26 cellular contexts compared by ENCODE assay signal in the genomic region with DNA sequence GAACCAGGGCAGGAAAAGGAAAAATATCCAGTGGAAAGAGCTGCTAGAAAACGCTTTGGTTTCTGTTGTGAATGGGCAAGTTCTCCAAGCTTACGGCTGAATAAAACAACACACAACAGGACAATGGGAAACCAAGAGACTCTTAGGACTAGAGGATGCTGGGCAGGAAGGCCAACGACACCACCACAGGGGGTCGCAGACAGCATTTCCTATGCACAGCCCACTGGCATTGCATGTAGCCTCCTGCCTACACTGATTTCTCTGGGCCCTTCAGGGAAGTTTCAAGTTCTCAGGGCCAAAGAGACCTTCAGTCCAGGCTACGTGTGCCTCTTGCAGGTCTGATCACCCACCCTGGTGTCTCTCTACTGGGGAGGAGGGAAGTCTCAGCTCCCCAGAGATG.
"Had no signal": no experiment of that assay in that cellular context is flagged by ENCODE, and none has a peak within 500 bp of the region (broad histone marks: within the 10 kb centered on the region; RNA-seq: fewer than 3 reads in every experiment).

No MANE protein-coding gene starts in this region.

- H3K4me3 ChIP-seq: dorsolateral prefrontal cortex, esophagus muscularis mucosa, gastrocnemius medialis, heart right ventricle, left ventricle myocardium inferior, lower lobe of right lung, spleen, testis, tibial nerve, upper lobe of right lung, vagina had no signal

- H3K4me3 Mint-ChIP-seq: memory B cell; naive B cell; nephron progenitor cell; stimulated activated naive B cell treated with anti-CD40 and anti-IgM and Interleukin-4, amounts not matched to agents 10 μg/mL and 1 μg/mL and 100 μg/mL, for 72 hours; stimulated activated naive CD8-positive, alpha-beta T cell treated with anti-CD3 and anti-CD28 coated beads, Interleukin-15, amount 100 ng/mL, for 72 hours had no signal

- H3K27ac Mint-ChIP-seq: memory B cell; naive B cell; nephron progenitor cell; stimulated activated naive B cell treated with anti-CD40 and anti-IgM and Interleukin-4, amounts not matched to agents 10 μg/mL and 1 μg/mL and 100 μg/mL, for 72 hours had no signal

- H3K27me3 ChIP-seq: dorsolateral prefrontal cortex, gastrocnemius medialis, spleen, testis, tibial nerve, upper lobe of right lung, vagina had no signal

- H3K9me3 ChIP-seq: esophagus muscularis mucosa, gastrocnemius medialis, heart right ventricle, left ventricle myocardium inferior, lower lobe of right lung, spleen, testis, upper lobe of right lung, vagina had no signal

- H3K9me3 Mint-ChIP-seq: memory B cell; nephron progenitor cell; stimulated activated naive CD8-positive, alpha-beta T cell treated with anti-CD3 and anti-CD28 coated beads, Interleukin-15, amount 100 ng/mL, for 72 hours had no signal

- H3K36me3 Mint-ChIP-seq: memory B cell; naive B cell; stimulated activated naive B cell treated with anti-CD40 and anti-IgM and Interleukin-4, amounts not matched to agents 10 μg/mL and 1 μg/mL and 100 μg/mL, for 72 hours had no signal

- H3K4me1 ChIP-seq: esophagus muscularis mucosa, gastrocnemius medialis, heart right ventricle, left ventricle myocardium inferior, lower lobe of right lung, spleen, testis, tibial nerve, upper lobe of right lung, vagina had no signal

- H3K27ac ChIP-seq: dorsolateral prefrontal cortex, epithelial cell of prostate, esophagus muscularis mucosa, gastrocnemius medialis, heart right ventricle, left ventricle myocardium inferior, lower lobe of right lung, spleen, testis, tibial nerve, upper lobe of right lung, vagina had no signal

- H3K4me1 Mint-ChIP-seq: memory B cell; naive B cell; stimulated activated naive B cell treated with anti-CD40 and anti-IgM and Interleukin-4, amounts not matched to agents 10 μg/mL and 1 μg/mL and 100 μg/mL, for 72 hours; stimulated activated naive CD8-positive, alpha-beta T cell treated with anti-CD3 and anti-CD28 coated beads, Interleukin-15, amount 100 ng/mL, for 72 hours had no signal

- H3K27me3 Mint-ChIP-seq: stimulated activated naive B cell treated with anti-CD40 and anti-IgM and Interleukin-4, amounts not matched to agents 10 μg/mL and 1 μg/mL and 100 μg/mL, for 72 hours; stimulated activated naive CD8-positive, alpha-beta T cell treated with anti-CD3 and anti-CD28 coated beads, Interleukin-15, amount 100 ng/mL, for 72 hours had no signal

- H3K36me3 ChIP-seq: esophagus muscularis mucosa, gastrocnemius medialis, heart right ventricle, left ventricle myocardium inferior, lower lobe of right lung, spleen, tibial nerve, upper lobe of right lung, vagina had no signal

- DNase-seq: cortex of kidney; dorsolateral prefrontal cortex; effector CD8-positive, alpha-beta T cell; gastrocnemius medialis; heart right ventricle; kidney; left cardiac atrium; left ventricle myocardium inferior; lower lobe of right lung; naive B cell; nephron progenitor cell; posterior cingulate gyrus; spleen; stimulated activated CD4-positive, alpha-beta T cell treated with anti-CD3 and anti-CD28 coated beads, Interleukin-15, amount 100 ng/mL, for 24 hours; stimulated activated CD4-positive, alpha-beta T cell treated with anti-CD3 and anti-CD28 coated beads, Interleukin-1b, Interleukin-23, amount 100 ng/mL, for 48 hours; stimulated activated CD4-positive, alpha-beta T cell treated with anti-CD3 and anti-CD28 coated beads, Interleukin-4, amount 100 ng/mL, for 24 hours; stimulated activated naive B cell treated with anti-CD40 and anti-IgM and Interleukin-4, amounts not matched to agents 10 μg/mL and 1 μg/mL and 100 μg/mL, for 72 hours; stimulated activated naive CD8-positive, alpha-beta T cell treated with anti-CD3 and anti-CD28 coated beads, Interleukin-15, amount 100 ng/mL, for 72 hours; testis; upper lobe of right lung had no signal

- ATAC-seq: gastrocnemius medialis; left cardiac atrium; lower lobe of right lung; sciatic nerve; stimulated activated naive B cell treated with anti-CD40 and anti-IgM and Interleukin-4, amounts not matched to agents 10 μg/mL and 1 μg/mL and 100 μg/mL, for 72 hours; stimulated activated naive CD8-positive, alpha-beta T cell treated with anti-CD3 and anti-CD28 coated beads, Interleukin-15, amount 100 ng/mL, for 72 hours; upper lobe of right lung had no signal
